In the genomic region with DNA sequence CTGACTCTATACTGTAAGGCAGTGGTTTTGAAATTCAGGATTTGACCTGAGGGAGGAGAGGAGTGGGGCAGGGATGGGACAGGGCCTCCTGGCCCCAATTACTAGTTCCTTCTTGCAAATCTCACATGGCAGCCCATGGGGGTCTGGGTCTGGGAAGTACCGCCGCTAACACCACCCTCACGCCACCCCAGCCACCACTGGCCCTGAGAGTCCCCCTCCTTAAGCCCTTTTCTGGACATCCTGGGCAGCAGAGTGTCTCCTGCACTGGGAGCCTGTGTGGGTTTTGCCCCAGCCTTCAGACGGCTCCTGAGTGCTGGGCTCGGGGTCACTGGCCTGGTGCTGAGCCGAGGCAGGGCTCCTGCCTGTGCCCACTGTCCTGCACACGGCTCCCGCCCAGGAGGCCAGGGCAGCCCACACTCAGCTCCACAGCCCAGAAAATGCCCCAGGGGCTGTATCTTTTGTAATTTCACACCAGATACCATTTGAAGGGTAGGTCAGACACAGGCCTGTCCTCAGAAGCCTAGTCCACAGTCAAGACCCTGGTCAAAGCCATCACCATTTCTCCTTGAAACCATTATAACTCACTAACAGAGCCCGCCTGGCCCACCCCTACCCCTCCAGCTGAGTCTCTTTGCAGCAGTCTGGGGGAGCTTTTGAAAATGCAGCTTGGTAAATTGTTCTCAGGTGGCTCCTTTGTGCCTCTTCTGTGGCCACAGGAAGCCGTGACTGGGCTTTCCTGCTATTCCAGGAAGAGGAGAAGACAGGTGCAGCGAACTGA, we compare ENCODE assay signal across 26 cellular contexts. TPM values are rescaled to one million over a fixed set of nuclear protein-coding genes. Genes with fewer than 3 reads are reported as not detected.
A peak's percentile ranks its signal among the peaks of the same experiment; 100 is the strongest.
DNase-seq lines count a peak whose midpoint lies in the region; ATAC-seq and TF ChIP-seq lines count a peak whose summit lies in the region.
"Had no signal": no experiment of that assay in that cellular context is flagged by ENCODE, and none has a peak within 500 bp of the region (broad histone marks: within the 10 kb centered on the region; RNA-seq: fewer than 3 reads in every experiment).

No MANE protein-coding gene starts in this region.

- no peaks in the 10 kb centered on the region for H3K9me3 ChIP-seq in PC-9 (ENCODE audit: insufficient read depth, low read depth)
- H3K9me3 ChIP-seq: pancreas, suprapubic skin had no signal

- no peaks in the 10 kb centered on the region for H3K36me3 ChIP-seq in PC-9 (ENCODE audit: low read depth)
- H3K36me3 ChIP-seq: pancreas, suprapubic skin had no signal

- no peak overlapping the region for H3K27ac Mint-ChIP-seq in stimulated activated naive CD8-positive, alpha-beta T cell treated with anti-CD3 and anti-CD28 coated beads, Interleukin-15, amount 100 ng/mL, for 72 hours
- H3K27ac Mint-ChIP-seq in activated naive CD8-positive, alpha-beta T cell treated with anti-CD3 and anti-CD28 coated beads, Interleukin-2, amount 50 U/mL, for 24 hours = no peak overlapping the region
- H3K27ac Mint-ChIP-seq: activated B cell treated with CpG ODN at 0.5 μM for 24 hours; activated naive CD4-positive, alpha-beta T cell treated with anti-CD3 and anti-CD28 coated beads for 36 hours; activated T-cell treated with anti-CD3 and anti-CD28 coated beads, Interleukin-2, amount 50 U/mL, for 24 hours; CD4-positive, CD25-positive, alpha-beta regulatory T cell; dendritic cell treated with granulocyte-macrophage colony-stimulating factor and Interleukin-4, amounts not matched to agents 40 ng/mL and 50 ng/mL, for 4 days had no signal

- no peak for DNase-seq in stimulated activated naive CD8-positive, alpha-beta T cell treated with anti-CD3 and anti-CD28 coated beads, Interleukin-15, amount 100 ng/mL, for 72 hours
- no peak for DNase-seq in stimulated activated naive CD8-positive, alpha-beta T cell treated with anti-CD3 and anti-CD28 coated beads, Interleukin-15, Interleukin-2, amounts not matched to agents 100 U/mL and 50 U/mL, for 24 hours
- DNase-seq in PC-9 (no peak), mesenteric fat pad (ENCODE audit: low spot score) (peak; percentile 53), NOMO-1 treated with DMSO at 0.1 percent for 48 hours (lab: John Stamatoyannopoulos, UW; ENCODE audit: unreplicated experiment) (no peak)
- no peak for DNase-seq in activated naive CD8-positive, alpha-beta T cell treated with anti-CD3 and anti-CD28 coated beads, Interleukin-2, amount 50 U/mL, for 24 hours
- DNase-seq in activated CD4-positive, alpha-beta T cell treated with anti-CD3 and anti-CD28 coated beads, Interleukin-2, amount 50 U/mL, for 48 hours = no peak
- DNase-seq: activated B cell treated with CpG ODN at 0.5 μM for 24 hours; activated CD4-positive, alpha-beta T cell treated with anti-CD3 and anti-CD28 coated beads, Interleukin-2, amount 50 U/mL, for 4 hours; activated naive CD4-positive, alpha-beta T cell treated with anti-CD3 and anti-CD28 coated beads for 36 hours; activated T-cell treated with anti-CD3 and anti-CD28 coated beads, Interleukin-2, amount 50 U/mL, for 24 hours; amygdala; CD4-positive, CD25-positive, alpha-beta regulatory T cell; left colon; mesenchymal stem cell; naive B cell; NCI-H1694 treated with DMSO at 0.1 percent for 48 hours; NCI-H446; pancreas; T-helper 9 cell had no signal

- no peak for TF ChIP-seq CTCF in PC-9 (conservative IDR thresholded peaks at IDR 0.05)

- intact Hi-C loops in PC-9 (cut with micrococcal nuclease; ENCODE audit: unreplicated experiment) = no loop called here

- H3F3A ChIP-seq in PC-9 (ENCODE audit: insufficient read depth, low read depth) = peaks cover 53% of the 10 kb centered on the region

- no TSS peak for BruUV-seq in PC-9 (replicated peaks; lab: Mats Ljungman, UMichigan)

- no peaks in the 10 kb centered on the region for H3K79me2 ChIP-seq in PC-9 (ENCODE audit: low read depth)

- no peak overlapping the region for H3K4me3 Mint-ChIP-seq in stimulated activated naive CD8-positive, alpha-beta T cell treated with anti-CD3 and anti-CD28 coated beads, Interleukin-15, amount 100 ng/mL, for 72 hours
- H3K4me3 Mint-ChIP-seq in activated naive CD8-positive, alpha-beta T cell treated with anti-CD3 and anti-CD28 coated beads, Interleukin-2, amount 50 U/mL, for 24 hours = no peak overlapping the region
- H3K4me3 Mint-ChIP-seq: activated B cell treated with CpG ODN at 0.5 μM for 24 hours; activated naive CD4-positive, alpha-beta T cell treated with anti-CD3 and anti-CD28 coated beads for 36 hours; activated T-cell treated with anti-CD3 and anti-CD28 coated beads, Interleukin-2, amount 50 U/mL, for 24 hours; CD4-positive, CD25-positive, alpha-beta regulatory T cell; dendritic cell treated with granulocyte-macrophage colony-stimulating factor and Interleukin-4, amounts not matched to agents 40 ng/mL and 50 ng/mL, for 4 days; naive B cell had no signal

- CTCF ChIA-PET in PC-9 (lab: Charles Lee) = interaction anchor here (1.0 kb wide), 2 partner anchors 11 to 32 kb away, joined by 3 to 4 read pairs; no protein-coding TSS in a partner anchor

- peak overlapping the region; percentile 63 for H3K27ac ChIP-seq in PC-9
- H3K27ac ChIP-seq: KMS-11, pancreas, RWPE1, suprapubic skin had no signal

- H3K4me3 ChIP-seq in PC-9 = no peak overlapping the region
- H3K4me3 ChIP-seq: pancreas, suprapubic skin had no signal

- no peaks in the 10 kb centered on the region for H3K27me3 Mint-ChIP-seq in stimulated activated naive CD8-positive, alpha-beta T cell treated with anti-CD3 and anti-CD28 coated beads, Interleukin-15, amount 100 ng/mL, for 72 hours
- no peaks in the 10 kb centered on the region for H3K27me3 Mint-ChIP-seq in activated naive CD8-positive, alpha-beta T cell treated with anti-CD3 and anti-CD28 coated beads, Interleukin-2, amount 50 U/mL, for 24 hours
- H3K27me3 Mint-ChIP-seq: activated T-cell treated with anti-CD3 and anti-CD28 coated beads, Interleukin-2, amount 50 U/mL, for 24 hours; naive B cell had no signal

- no peaks in the 10 kb centered on the region for H3K36me3 Mint-ChIP-seq in activated naive CD8-positive, alpha-beta T cell treated with anti-CD3 and anti-CD28 coated beads, Interleukin-2, amount 50 U/mL, for 24 hours (ENCODE audit: low read depth)
- H3K36me3 Mint-ChIP-seq: CD4-positive, CD25-positive, alpha-beta regulatory T cell; naive B cell had no signal

- POLR2A ChIA-PET in PC-9 (lab: Charles Lee; ENCODE audit: unreplicated experiment) = interaction anchor here (0.7 kb wide), 1 partner anchor 48 kb away, joined by 3 read pairs; no protein-coding TSS in a partner anchor

- no peaks in the 10 kb centered on the region for H4K20me1 ChIP-seq in PC-9 (ENCODE audit: insufficient read depth)

- H3K4me1 ChIP-seq in PC-9 (replicated peaks; ENCODE audit: insufficient read depth) = peaks cover 72% of the 10 kb centered on the region
- H3K4me1 ChIP-seq: pancreas, suprapubic skin had no signal

- no peaks in the 10 kb centered on the region for H3K4me1 Mint-ChIP-seq in stimulated activated naive CD8-positive, alpha-beta T cell treated with anti-CD3 and anti-CD28 coated beads, Interleukin-15, amount 100 ng/mL, for 72 hours
- H3K4me1 Mint-ChIP-seq in activated naive CD8-positive, alpha-beta T cell treated with anti-CD3 and anti-CD28 coated beads, Interleukin-2, amount 50 U/mL, for 24 hours = no peaks in the 10 kb centered on the region
- H3K4me1 Mint-ChIP-seq: CD4-positive, CD25-positive, alpha-beta regulatory T cell had no signal

- no peaks in the 10 kb centered on the region for H3K27me3 ChIP-seq in PC-9 (ENCODE audit: insufficient read depth, low read depth)
- H3K27me3 ChIP-seq: pancreas, suprapubic skin had no signal

- ATAC-seq in stimulated activated naive CD8-positive, alpha-beta T cell treated with anti-CD3 and anti-CD28 coated beads, Interleukin-15, amount 100 ng/mL, for 72 hours = peak; percentile 23
- ATAC-seq in stimulated activated naive CD8-positive, alpha-beta T cell treated with anti-CD3 and anti-CD28 coated beads, Interleukin-15, Interleukin-2, amounts not matched to agents 100 U/mL and 50 U/mL, for 24 hours = no peak
- no peak for ATAC-seq in activated naive CD8-positive, alpha-beta T cell treated with anti-CD3 and anti-CD28 coated beads, Interleukin-2, amount 50 U/mL, for 24 hours
- no peak for ATAC-seq in SK-N-SH treated with all-trans-retinoic acid at 6 μM for 48 hours
- ATAC-seq: left colon, pancreas had no signal

- H3K9me3 Mint-ChIP-seq in stimulated activated naive CD8-positive, alpha-beta T cell treated with anti-CD3 and anti-CD28 coated beads, Interleukin-15, amount 100 ng/mL, for 72 hours = no peaks in the 10 kb centered on the region
- no peaks in the 10 kb centered on the region for H3K9me3 Mint-ChIP-seq in activated naive CD8-positive, alpha-beta T cell treated with anti-CD3 and anti-CD28 coated beads, Interleukin-2, amount 50 U/mL, for 24 hours
- H3K9me3 Mint-ChIP-seq: activated B cell treated with CpG ODN at 0.5 μM for 24 hours; activated naive CD4-positive, alpha-beta T cell treated with anti-CD3 and anti-CD28 coated beads for 36 hours; activated T-cell treated with anti-CD3 and anti-CD28 coated beads, Interleukin-2, amount 50 U/mL, for 24 hours; CD4-positive, CD25-positive, alpha-beta regulatory T cell; dendritic cell treated with granulocyte-macrophage colony-stimulating factor and Interleukin-4, amounts not matched to agents 40 ng/mL and 50 ng/mL, for 4 days; naive B cell had no signal

- peak overlapping the region; percentile 6; the same call in 1 of the 2 replicates for H2AFZ ChIP-seq in PC-9

- H3K4me2 ChIP-seq in PC-9 = peak overlapping the region; percentile 44
- H3K4me2 ChIP-seq: KMS-11 had no signal

- H3K9me2 ChIP-seq in PC-9 (ENCODE audit: insufficient read depth) = no peaks in the 10 kb centered on the region

TF ChIP-seq in SK-N-SH treated with all-trans-retinoic acid at 6 μM for 48 hours, 23 proteins besides CTCF, POLR2A, EP300 and RAD21 (continues in another document):
- TF ChIP-seq PPARA (CRISPR knock-in tag; IDR thresholded peaks at IDR 0.05; ENCODE audit: borderline replicate concordance) (no peak), TCF4 (CRISPR knock-in tag; IDR thresholded peaks at IDR 0.05; ENCODE audit: borderline replicate concordance) (no peak), ZNF8 (CRISPR knock-in tag; IDR thresholded peaks at IDR 0.05) (no peak), ZNF70 (CRISPR knock-in tag; IDR thresholded peaks at IDR 0.05) (no peak)
- TF ChIP-seq, protein P1, sequence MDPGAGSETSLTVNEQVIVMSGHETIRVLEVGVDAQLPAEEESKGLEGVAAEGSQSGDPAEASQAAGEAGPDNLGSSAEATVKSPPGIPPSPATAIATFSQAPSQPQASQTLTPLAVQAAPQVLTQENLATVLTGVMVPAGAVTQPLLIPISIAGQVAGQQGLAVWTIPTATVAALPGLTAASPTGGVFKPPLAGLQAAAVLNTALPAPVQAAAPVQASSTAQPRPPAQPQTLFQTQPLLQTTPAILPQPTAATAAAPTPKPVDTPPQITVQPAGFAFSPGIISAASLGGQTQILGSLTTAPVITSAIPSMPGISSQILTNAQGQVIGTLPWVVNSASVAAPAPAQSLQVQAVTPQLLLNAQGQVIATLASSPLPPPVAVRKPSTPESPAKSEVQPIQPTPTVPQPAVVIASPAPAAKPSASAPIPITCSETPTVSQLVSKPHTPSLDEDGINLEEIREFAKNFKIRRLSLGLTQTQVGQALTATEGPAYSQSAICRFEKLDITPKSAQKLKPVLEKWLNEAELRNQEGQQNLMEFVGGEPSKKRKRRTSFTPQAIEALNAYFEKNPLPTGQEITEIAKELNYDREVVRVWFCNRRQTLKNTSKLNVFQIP (CRISPR knock-in tag; IDR thresholded peaks at IDR 0.05; ENCODE audit: borderline replicate concordance, low read depth) = no peak

RNA-seq across cellular contexts. Expression of a gene that starts 55.1 kb away (rescaled TPM):
- total RNA-seq in PC-9 (2021) = 0.94 and 1.6 TPM in 2 replicates
- total RNA-seq in mesenteric fat pad = 1.1 TPM
- total RNA-seq: activated B cell treated with CpG ODN at 0.5 μM for 24 hours; activated naive CD4-positive, alpha-beta T cell treated with anti-CD3 and anti-CD28 coated beads for 36 hours; CD4-positive, CD25-positive, alpha-beta regulatory T cell; HT-29 had no signal

RNA-seq across cellular contexts. Expression of a gene that starts 58.0 kb away (rescaled TPM):
- total RNA-seq in PC-9 (2021) (87.5 and 95.6 TPM in 2 replicates), mesenteric fat pad (87.0 TPM)
